In genomic region chr7:26184283-26185020, GRCh38 we compare ENCODE assay signal across 2 cellular contexts.
TF ChIP-seq lines count a peak whose summit lies in the region.

No MANE protein-coding gene starts in this region.

TF ChIP-seq in GM23338, 12 proteins besides CTCF, POLR2A, EP300 and RAD21:
- peak; percentile 42; the same call in 1 of the 2 replicates for TF ChIP-seq POLR2AphosphoS5 (IDR thresholded peaks at IDR 0.05; ENCODE audit: low read depth)

TF ChIP-seq in H1, 55 proteins besides CTCF, POLR2A, EP300 and RAD21:
- TF ChIP-seq TAF7 (optimal IDR thresholded peaks at IDR 0.05; ENCODE audit: borderline replicate concordance, low read depth, low read length), result peak; percentile 18
